Comparison of ENCODE assay signal across 1 cellular context in the genomic region with DNA sequence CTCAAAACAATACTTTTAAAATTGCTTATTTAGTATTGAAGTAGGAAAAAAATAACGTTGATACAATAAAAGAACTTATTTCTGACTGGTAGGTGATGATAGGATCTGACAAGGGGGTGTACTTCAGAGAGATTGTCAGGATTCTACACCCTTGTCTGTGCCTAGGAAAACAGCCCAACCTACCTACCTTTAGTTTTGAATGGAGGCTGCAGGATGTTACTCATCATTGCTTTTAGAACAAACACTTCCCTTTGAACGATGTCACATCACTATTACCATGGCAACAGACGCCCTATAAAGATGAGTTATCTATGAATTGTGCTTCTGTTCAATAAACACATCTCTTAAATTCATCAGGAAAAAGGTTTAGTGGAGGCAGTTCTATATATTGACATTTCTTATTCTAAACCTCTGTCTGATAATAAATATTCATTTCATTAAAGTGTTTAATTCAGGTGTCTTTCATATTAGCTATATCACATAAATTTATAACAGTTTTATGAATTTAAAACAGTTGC.
TF ChIP-seq lines count a peak whose summit lies in the region.

No MANE protein-coding gene starts in this region.

TF ChIP-seq in SK-N-SH, 30 proteins besides CTCF, POLR2A, EP300 and RAD21 (continued from another document):
- TF ChIP-seq TEAD4 (IDR thresholded peaks at IDR 0.05; ENCODE audit: borderline replicate concordance, insufficient read depth), result no peak
- TF ChIP-seq, protein P1, sequence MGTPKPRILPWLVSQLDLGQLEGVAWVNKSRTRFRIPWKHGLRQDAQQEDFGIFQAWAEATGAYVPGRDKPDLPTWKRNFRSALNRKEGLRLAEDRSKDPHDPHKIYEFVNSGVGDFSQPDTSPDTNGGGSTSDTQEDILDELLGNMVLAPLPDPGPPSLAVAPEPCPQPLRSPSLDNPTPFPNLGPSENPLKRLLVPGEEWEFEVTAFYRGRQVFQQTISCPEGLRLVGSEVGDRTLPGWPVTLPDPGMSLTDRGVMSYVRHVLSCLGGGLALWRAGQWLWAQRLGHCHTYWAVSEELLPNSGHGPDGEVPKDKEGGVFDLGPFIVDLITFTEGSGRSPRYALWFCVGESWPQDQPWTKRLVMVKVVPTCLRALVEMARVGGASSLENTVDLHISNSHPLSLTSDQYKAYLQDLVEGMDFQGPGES (IDR thresholded peaks at IDR 0.05; ENCODE audit: low read depth, low read length), result no peak
- no peak for TF ChIP-seq ELF1 (IDR thresholded peaks at IDR 0.05)
- TF ChIP-seq FOXJ3 (CRISPR knock-in tag; IDR thresholded peaks at IDR 0.05), result no peak
- TF ChIP-seq TAF1 (IDR thresholded peaks at IDR 0.05; ENCODE audit: borderline replicate concordance, low read depth, low read length), result no peak
- TF ChIP-seq RFX5 (IDR thresholded peaks at IDR 0.05; ENCODE audit: low read length), result no peak
- TF ChIP-seq RXRA (IDR thresholded peaks at IDR 0.05; ENCODE audit: borderline replicate concordance, low read depth), result no peak
